ENCODE assay signal across 1 cellular context in the genomic region with DNA sequence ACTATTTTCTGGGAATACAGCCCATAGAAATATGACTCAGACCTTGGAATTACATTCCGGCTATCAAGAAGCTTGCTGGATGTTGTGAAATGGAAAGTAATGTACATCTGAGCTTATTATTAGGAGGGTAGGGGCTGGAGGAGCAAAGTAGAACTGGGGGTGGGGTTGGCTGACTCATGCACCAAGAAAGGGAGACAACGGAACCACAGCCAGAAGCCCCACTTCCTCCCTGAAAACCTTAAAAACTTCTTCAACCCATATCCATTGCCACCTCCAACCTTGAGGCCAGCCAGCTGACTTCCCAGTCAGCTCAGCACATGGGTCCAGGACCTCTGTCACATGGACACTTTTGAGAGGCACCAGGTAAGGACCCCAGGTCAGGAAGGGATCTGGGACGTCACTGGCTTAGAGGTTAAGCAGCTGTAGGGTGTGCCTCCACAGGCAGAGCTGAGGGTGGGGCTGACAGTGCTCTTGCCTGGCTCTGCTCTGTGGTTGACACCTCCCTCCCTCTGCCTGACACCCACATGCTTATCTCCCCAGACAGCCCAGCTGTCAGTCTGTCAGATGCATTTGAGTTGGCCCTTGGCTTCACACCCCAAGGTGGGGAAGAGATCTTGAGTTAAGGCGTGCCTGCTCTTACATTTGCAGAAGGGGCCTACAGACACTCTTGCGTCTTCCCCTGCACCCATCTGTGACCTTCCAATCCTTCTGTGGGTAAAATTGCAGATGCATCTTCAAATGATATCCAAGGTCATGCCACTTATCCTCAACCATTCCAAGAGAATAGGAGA.
TF ChIP-seq lines count a peak whose summit lies in the region.

No MANE protein-coding gene starts in this region.

TF ChIP-seq in K562, 482 proteins besides CTCF, POLR2A, EP300 and RAD21 (continued from another document and continues in another):
- TF ChIP-seq, protein P1, sequence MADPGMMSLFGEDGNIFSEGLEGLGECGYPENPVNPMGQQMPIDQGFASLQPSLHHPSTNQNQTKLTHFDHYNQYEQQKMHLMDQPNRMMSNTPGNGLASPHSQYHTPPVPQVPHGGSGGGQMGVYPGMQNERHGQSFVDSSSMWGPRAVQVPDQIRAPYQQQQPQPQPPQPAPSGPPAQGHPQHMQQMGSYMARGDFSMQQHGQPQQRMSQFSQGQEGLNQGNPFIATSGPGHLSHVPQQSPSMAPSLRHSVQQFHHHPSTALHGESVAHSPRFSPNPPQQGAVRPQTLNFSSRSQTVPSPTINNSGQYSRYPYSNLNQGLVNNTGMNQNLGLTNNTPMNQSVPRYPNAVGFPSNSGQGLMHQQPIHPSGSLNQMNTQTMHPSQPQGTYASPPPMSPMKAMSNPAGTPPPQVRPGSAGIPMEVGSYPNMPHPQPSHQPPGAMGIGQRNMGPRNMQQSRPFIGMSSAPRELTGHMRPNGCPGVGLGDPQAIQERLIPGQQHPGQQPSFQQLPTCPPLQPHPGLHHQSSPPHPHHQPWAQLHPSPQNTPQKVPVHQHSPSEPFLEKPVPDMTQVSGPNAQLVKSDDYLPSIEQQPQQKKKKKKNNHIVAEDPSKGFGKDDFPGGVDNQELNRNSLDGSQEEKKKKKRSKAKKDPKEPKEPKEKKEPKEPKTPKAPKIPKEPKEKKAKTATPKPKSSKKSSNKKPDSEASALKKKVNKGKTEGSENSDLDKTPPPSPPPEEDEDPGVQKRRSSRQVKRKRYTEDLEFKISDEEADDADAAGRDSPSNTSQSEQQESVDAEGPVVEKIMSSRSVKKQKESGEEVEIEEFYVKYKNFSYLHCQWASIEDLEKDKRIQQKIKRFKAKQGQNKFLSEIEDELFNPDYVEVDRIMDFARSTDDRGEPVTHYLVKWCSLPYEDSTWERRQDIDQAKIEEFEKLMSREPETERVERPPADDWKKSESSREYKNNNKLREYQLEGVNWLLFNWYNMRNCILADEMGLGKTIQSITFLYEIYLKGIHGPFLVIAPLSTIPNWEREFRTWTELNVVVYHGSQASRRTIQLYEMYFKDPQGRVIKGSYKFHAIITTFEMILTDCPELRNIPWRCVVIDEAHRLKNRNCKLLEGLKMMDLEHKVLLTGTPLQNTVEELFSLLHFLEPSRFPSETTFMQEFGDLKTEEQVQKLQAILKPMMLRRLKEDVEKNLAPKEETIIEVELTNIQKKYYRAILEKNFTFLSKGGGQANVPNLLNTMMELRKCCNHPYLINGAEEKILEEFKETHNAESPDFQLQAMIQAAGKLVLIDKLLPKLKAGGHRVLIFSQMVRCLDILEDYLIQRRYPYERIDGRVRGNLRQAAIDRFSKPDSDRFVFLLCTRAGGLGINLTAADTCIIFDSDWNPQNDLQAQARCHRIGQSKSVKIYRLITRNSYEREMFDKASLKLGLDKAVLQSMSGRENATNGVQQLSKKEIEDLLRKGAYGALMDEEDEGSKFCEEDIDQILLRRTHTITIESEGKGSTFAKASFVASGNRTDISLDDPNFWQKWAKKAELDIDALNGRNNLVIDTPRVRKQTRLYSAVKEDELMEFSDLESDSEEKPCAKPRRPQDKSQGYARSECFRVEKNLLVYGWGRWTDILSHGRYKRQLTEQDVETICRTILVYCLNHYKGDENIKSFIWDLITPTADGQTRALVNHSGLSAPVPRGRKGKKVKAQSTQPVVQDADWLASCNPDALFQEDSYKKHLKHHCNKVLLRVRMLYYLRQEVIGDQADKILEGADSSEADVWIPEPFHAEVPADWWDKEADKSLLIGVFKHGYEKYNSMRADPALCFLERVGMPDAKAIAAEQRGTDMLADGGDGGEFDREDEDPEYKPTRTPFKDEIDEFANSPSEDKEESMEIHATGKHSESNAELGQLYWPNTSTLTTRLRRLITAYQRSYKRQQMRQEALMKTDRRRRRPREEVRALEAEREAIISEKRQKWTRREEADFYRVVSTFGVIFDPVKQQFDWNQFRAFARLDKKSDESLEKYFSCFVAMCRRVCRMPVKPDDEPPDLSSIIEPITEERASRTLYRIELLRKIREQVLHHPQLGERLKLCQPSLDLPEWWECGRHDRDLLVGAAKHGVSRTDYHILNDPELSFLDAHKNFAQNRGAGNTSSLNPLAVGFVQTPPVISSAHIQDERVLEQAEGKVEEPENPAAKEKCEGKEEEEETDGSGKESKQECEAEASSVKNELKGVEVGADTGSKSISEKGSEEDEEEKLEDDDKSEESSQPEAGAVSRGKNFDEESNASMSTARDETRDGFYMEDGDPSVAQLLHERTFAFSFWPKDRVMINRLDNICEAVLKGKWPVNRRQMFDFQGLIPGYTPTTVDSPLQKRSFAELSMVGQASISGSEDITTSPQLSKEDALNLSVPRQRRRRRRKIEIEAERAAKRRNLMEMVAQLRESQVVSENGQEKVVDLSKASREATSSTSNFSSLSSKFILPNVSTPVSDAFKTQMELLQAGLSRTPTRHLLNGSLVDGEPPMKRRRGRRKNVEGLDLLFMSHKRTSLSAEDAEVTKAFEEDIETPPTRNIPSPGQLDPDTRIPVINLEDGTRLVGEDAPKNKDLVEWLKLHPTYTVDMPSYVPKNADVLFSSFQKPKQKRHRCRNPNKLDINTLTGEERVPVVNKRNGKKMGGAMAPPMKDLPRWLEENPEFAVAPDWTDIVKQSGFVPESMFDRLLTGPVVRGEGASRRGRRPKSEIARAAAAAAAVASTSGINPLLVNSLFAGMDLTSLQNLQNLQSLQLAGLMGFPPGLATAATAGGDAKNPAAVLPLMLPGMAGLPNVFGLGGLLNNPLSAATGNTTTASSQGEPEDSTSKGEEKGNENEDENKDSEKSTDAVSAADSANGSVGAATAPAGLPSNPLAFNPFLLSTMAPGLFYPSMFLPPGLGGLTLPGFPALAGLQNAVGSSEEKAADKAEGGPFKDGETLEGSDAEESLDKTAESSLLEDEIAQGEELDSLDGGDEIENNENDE (IDR thresholded peaks at IDR 0.05; ENCODE audit: low read depth, low read length): no peak
- no peak for TF ChIP-seq ZFPM2 (CRISPR knock-in tag; IDR thresholded peaks at IDR 0.05)
- peak; percentile 62; the same call in 1 of the 2 replicates for TF ChIP-seq GABPA (tag; conservative IDR thresholded peaks at IDR 0.05; ENCODE audit: low read depth)
- peak in 1 of 2 experiments; percentile 88; a peak in 2 of 4 replicates for TF ChIP-seq FOXA3 (CRISPR knock-in tag; conservative IDR thresholded peaks at IDR 0.05 in 1 of 2, IDR thresholded peaks at IDR 0.05 in 1 of 2)
- TF ChIP-seq MCM2 (IDR thresholded peaks at IDR 0.05; ENCODE audit: low read depth): no peak
- TF ChIP-seq MYC (IDR thresholded peaks at IDR 0.05; ENCODE audit: low read depth, low read length): peak; percentile 84
- TF ChIP-seq MYC (CRISPR knock-in tag; IDR thresholded peaks at IDR 0.05; ENCODE audit: borderline replicate concordance, low read depth): no peak
- TF ChIP-seq SMARCE1 (IDR thresholded peaks at IDR 0.05): peak; percentile 97
- no peak for TF ChIP-seq POLR3A (IDR thresholded peaks at IDR 0.05; ENCODE audit: borderline replicate concordance, extremely low read depth, insufficient read depth, insufficient read length)
- peak; percentile 98 for TF ChIP-seq LEF1 (IDR thresholded peaks at IDR 0.05)
- TF ChIP-seq, protein P2, sequence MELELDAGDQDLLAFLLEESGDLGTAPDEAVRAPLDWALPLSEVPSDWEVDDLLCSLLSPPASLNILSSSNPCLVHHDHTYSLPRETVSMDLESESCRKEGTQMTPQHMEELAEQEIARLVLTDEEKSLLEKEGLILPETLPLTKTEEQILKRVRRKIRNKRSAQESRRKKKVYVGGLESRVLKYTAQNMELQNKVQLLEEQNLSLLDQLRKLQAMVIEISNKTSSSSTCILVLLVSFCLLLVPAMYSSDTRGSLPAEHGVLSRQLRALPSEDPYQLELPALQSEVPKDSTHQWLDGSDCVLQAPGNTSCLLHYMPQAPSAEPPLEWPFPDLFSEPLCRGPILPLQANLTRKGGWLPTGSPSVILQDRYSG (tag; conservative IDR thresholded peaks at IDR 0.05; ENCODE audit: low read depth): 0 out of 2 replicates have a peak, but pooled peaks have one; percentile 51
- TF ChIP-seq, protein P3, sequence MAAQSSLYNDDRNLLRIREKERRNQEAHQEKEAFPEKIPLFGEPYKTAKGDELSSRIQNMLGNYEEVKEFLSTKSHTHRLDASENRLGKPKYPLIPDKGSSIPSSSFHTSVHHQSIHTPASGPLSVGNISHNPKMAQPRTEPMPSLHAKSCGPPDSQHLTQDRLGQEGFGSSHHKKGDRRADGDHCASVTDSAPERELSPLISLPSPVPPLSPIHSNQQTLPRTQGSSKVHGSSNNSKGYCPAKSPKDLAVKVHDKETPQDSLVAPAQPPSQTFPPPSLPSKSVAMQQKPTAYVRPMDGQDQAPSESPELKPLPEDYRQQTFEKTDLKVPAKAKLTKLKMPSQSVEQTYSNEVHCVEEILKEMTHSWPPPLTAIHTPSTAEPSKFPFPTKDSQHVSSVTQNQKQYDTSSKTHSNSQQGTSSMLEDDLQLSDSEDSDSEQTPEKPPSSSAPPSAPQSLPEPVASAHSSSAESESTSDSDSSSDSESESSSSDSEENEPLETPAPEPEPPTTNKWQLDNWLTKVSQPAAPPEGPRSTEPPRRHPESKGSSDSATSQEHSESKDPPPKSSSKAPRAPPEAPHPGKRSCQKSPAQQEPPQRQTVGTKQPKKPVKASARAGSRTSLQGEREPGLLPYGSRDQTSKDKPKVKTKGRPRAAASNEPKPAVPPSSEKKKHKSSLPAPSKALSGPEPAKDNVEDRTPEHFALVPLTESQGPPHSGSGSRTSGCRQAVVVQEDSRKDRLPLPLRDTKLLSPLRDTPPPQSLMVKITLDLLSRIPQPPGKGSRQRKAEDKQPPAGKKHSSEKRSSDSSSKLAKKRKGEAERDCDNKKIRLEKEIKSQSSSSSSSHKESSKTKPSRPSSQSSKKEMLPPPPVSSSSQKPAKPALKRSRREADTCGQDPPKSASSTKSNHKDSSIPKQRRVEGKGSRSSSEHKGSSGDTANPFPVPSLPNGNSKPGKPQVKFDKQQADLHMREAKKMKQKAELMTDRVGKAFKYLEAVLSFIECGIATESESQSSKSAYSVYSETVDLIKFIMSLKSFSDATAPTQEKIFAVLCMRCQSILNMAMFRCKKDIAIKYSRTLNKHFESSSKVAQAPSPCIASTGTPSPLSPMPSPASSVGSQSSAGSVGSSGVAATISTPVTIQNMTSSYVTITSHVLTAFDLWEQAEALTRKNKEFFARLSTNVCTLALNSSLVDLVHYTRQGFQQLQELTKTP (IDR thresholded peaks at IDR 0.05; ENCODE audit: low read depth in 1 of 2, partially characterized antibody in 2 of 2): peak in 1 of 2 experiments; percentile 89
- TF ChIP-seq, protein P4, sequence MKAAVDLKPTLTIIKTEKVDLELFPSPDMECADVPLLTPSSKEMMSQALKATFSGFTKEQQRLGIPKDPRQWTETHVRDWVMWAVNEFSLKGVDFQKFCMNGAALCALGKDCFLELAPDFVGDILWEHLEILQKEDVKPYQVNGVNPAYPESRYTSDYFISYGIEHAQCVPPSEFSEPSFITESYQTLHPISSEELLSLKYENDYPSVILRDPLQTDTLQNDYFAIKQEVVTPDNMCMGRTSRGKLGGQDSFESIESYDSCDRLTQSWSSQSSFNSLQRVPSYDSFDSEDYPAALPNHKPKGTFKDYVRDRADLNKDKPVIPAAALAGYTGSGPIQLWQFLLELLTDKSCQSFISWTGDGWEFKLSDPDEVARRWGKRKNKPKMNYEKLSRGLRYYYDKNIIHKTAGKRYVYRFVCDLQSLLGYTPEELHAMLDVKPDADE (conservative IDR thresholded peaks at IDR 0.05; ENCODE audit: control insufficient read depth, low read depth, low read length): peak; percentile 91
- no peak for TF ChIP-seq RBM22 (IDR thresholded peaks at IDR 0.05; ENCODE audit: low read depth, low read length, poor library complexity, severe bottlenecking)
- TF ChIP-seq ETS2 (tag; IDR thresholded peaks at IDR 0.05; ENCODE audit: borderline replicate concordance, poor library complexity, severe bottlenecking): no peak
- TF ChIP-seq, protein P5, sequence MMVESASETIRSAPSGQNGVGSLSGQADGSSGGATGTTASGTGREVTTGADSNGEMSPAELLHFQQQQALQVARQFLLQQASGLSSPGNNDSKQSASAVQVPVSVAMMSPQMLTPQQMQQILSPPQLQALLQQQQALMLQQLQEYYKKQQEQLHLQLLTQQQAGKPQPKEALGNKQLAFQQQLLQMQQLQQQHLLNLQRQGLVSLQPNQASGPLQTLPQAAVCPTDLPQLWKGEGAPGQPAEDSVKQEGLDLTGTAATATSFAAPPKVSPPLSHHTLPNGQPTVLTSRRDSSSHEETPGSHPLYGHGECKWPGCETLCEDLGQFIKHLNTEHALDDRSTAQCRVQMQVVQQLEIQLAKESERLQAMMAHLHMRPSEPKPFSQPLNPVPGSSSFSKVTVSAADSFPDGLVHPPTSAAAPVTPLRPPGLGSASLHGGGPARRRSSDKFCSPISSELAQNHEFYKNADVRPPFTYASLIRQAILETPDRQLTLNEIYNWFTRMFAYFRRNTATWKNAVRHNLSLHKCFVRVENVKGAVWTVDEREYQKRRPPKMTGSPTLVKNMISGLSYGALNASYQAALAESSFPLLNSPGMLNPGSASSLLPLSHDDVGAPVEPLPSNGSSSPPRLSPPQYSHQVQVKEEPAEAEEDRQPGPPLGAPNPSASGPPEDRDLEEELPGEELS (CRISPR knock-in tag; IDR thresholded peaks at IDR 0.05; ENCODE audit: borderline replicate concordance): 0 out of 2 replicates have a peak, but pooled peaks have one; percentile 56
- TF ChIP-seq, protein P6, sequence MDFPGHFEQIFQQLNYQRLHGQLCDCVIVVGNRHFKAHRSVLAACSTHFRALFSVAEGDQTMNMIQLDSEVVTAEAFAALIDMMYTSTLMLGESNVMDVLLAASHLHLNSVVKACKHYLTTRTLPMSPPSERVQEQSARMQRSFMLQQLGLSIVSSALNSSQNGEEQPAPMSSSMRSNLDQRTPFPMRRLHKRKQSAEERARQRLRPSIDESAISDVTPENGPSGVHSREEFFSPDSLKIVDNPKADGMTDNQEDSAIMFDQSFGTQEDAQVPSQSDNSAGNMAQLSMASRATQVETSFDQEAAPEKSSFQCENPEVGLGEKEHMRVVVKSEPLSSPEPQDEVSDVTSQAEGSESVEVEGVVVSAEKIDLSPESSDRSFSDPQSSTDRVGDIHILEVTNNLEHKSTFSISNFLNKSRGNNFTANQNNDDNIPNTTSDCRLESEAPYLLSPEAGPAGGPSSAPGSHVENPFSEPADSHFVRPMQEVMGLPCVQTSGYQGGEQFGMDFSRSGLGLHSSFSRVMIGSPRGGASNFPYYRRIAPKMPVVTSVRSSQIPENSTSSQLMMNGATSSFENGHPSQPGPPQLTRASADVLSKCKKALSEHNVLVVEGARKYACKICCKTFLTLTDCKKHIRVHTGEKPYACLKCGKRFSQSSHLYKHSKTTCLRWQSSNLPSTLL (IDR thresholded peaks at IDR 0.05): no peak
- TF ChIP-seq MIER1 (IDR thresholded peaks at IDR 0.05; ENCODE audit: low read depth): peak; percentile 61; the same call in 1 of the 2 replicates
- TF ChIP-seq ZNF75A (CRISPR knock-in tag; IDR thresholded peaks at IDR 0.05): no peak
- no peak for TF ChIP-seq GABPB2 (CRISPR knock-in tag; conservative IDR thresholded peaks at IDR 0.05)
- no peak for TF ChIP-seq SRSF7 (optimal IDR thresholded peaks at IDR 0.05; ENCODE audit: low read depth, low read length)
- TF ChIP-seq PHTF2 (CRISPR knock-in tag; IDR thresholded peaks at IDR 0.05): no peak
- no peak; the same call in 1 of the 2 replicates for TF ChIP-seq TARDBP (IDR thresholded peaks at IDR 0.05)
- peak; percentile 59; the same call in 1 of the 2 replicates for TF ChIP-seq ZNF384 (IDR thresholded peaks at IDR 0.05; ENCODE audit: low read depth, low read length)
- TF ChIP-seq FOXA1 (IDR thresholded peaks at IDR 0.05; ENCODE audit: borderline replicate concordance): no peak
- peak; percentile 95 for TF ChIP-seq ESRRA (IDR thresholded peaks at IDR 0.05; ENCODE audit: borderline replicate concordance, low read depth)
- peak; percentile 99 for TF ChIP-seq FOSL1 (tag; conservative IDR thresholded peaks at IDR 0.05)
- TF ChIP-seq, protein P7, sequence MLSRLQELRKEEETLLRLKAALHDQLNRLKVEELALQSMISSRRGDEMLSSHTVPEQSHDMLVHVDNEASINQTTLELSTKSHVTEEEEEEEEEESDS (CRISPR knock-in tag; IDR thresholded peaks at IDR 0.05): no peak
- no peak for TF ChIP-seq ZNF324 (CRISPR knock-in tag; IDR thresholded peaks at IDR 0.05)
- peak; percentile 94 for TF ChIP-seq NCOR1 (IDR thresholded peaks at IDR 0.05)
- TF ChIP-seq ELF1 (tag; IDR thresholded peaks at IDR 0.05): peak; percentile 72
- TF ChIP-seq ZBED1 (IDR thresholded peaks at IDR 0.05): peak; percentile 90
